ENCODE assay signal across 13 cellular contexts in the genomic region with DNA sequence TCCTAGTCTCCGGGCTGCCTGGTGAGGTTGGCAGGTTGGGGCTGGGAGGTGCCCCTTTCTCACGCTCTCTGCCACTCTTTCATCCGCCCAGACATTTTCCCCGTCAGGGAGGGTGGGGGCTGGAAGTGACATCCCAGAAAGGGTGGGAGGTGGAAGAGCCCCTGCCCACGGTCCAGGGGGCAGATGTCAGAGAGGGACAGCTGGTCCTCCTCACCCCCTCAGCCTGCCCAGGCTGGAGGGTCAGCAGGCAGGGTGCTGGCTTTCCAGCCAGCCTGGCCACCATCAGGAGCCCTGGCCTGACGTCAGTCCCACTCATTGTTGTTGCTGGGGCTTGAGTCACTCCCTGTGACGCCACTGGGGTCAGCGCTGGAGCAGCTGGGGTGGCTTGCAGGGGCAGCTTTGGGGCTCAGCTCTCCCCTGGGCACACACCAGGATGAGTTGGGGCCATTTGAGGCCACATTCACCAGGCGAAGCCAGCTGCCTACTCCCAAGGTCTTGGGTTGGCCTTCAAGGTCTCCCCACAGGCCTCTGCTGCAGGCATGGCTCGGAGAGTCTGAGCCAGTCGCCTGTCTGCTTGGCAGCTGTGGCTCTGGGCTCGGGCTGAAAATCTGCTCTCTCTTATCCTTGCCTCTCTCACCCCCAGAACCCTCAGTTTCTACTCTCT. TPM values are rescaled to one million over a fixed set of nuclear protein-coding genes. Genes with fewer than 3 reads are reported as not detected.
A peak's percentile ranks its signal among the peaks of the same experiment; 100 is the strongest.
DNase-seq lines count a peak whose midpoint lies in the region; ATAC-seq and TF ChIP-seq lines count a peak whose summit lies in the region.
"Had no signal": no experiment of that assay in that cellular context is flagged by ENCODE, and none has a peak within 500 bp of the region (broad histone marks: within the 10 kb centered on the region; RNA-seq: fewer than 3 reads in every experiment).

No MANE protein-coding gene starts in this region.

- TF ChIP-seq CTCF in lung (IDR thresholded peaks at IDR 0.05; ENCODE audit: control extremely low read depth, extremely low read depth) (no peak), thyroid gland (IDR thresholded peaks at IDR 0.05) (no peak)

- H3K36me3 ChIP-seq in lung (ENCODE audit: control insufficient read depth in 2 of 2, insufficient read depth in 2 of 2, low read length in 2 of 2) (peaks cover 1 to 3% of the 10 kb centered on the region in 2 donors), thyroid gland (peaks cover 5% of the 10 kb centered on the region in 2 donors)

- WGBS in lung, 2 donors: 79 to 82% methylated on average over 12 of the region's 12 CpGs
- WGBS in thyroid gland, 2 donors: 73 to 76% methylated on average over 11 to 12 of the region's 12 CpGs

- intact Hi-C loops in thyroid gland (cut with DNase I): no loop called here

- DNase-seq in RKO (ENCODE audit: low spot score): peak; percentile 65
- DNase-seq in dermis blood vessel endothelial cell: peak; percentile 78
- DNase-seq in lung (ENCODE audit: low spot score): no peak
- no peak for DNase-seq in thyroid gland
- no peak for DNase-seq in A172 (ENCODE audit: low spot score)
- no peak for DNase-seq in NCI-H1436 (lab: John Stamatoyannopoulos, UW)
- DNase-seq in activated CD4-positive, alpha-beta T cell treated with anti-CD3 and anti-CD28 coated beads for 4 hours: no peak
- DNase-seq: activated CD8-positive, alpha-beta memory T cell treated with anti-CD3 and anti-CD28 coated beads, Interleukin-2, amount 50 U/mL, for 48 hours; effector memory CD4-positive, alpha-beta T cell; NCI-H524 treated with DMSO at 0.1 percent for 48 hours had no signal

- H3K27me3 ChIP-seq in lung (ENCODE audit: control insufficient read depth, insufficient read depth) (no peaks in the 10 kb centered on the region), thyroid gland (no peaks in the 10 kb centered on the region)

- ATAC-seq in lung (ENCODE audit: insufficient read depth, low FRiP score): no peak
- no peak for ATAC-seq in HG02642 (IDR thresholded peaks at IDR 0.05; ENCODE audit: poor library complexity, unreplicated experiment)

- H3K27ac ChIP-seq in lung (ENCODE audit: low read depth in 1 of 2, low read length in 1 of 2): peak overlapping the region; percentile 4 to 47
- H3K27ac ChIP-seq in thyroid gland: peak overlapping the region; percentile 24 to 56 (median 28)

- H3K4me1 ChIP-seq in lung (ENCODE audit: control insufficient read depth in 2 of 2, insufficient read depth in 2 of 2, low read length in 2 of 2): peaks cover 0 to under 1% of the 10 kb centered on the region in 2 donors
- H3K4me1 ChIP-seq in thyroid gland: peaks cover 0 to 5% of the 10 kb centered on the region in 2 donors

- H3K9me3 ChIP-seq in lung (ENCODE audit: control insufficient read depth in 2 of 2, insufficient read depth in 1 of 2, low read length in 1 of 2): no peaks in the 10 kb centered on the region
- H3K9me3 ChIP-seq in thyroid gland: no peaks in the 10 kb centered on the region
- H3K9me3 ChIP-seq: thoracic aorta had no signal

- TF ChIP-seq POLR2A in thyroid gland (IDR thresholded peaks at IDR 0.05): no peak

- H3K4me3 ChIP-seq in lung (no peak overlapping the region), thyroid gland (replicated peaks in 1 of 3) (no peak overlapping the region)
- H3K4me3 ChIP-seq: thoracic aorta had no signal

RNA-seq across cellular contexts. Expression of gene ATG101, which starts 5.7 kb away (rescaled TPM):
- total RNA-seq in dermis blood vessel endothelial cell: 55.1 and 79.6 TPM in 2 replicates
- total RNA-seq in lung: 10 to 100 TPM; 22.1 to 37.2 TPM
- polyA plus RNA-seq in lung: 10 to 100 TPM; 36.2 to 64.3 TPM
- 10 to 100 TPM; 40.7 to 61.1 (median 48.0) TPM for total RNA-seq in thyroid gland
- 70.3 and 74.7 TPM in 2 replicates for total RNA-seq in A172 (2014; rRNA removed; shearing (Covaris generic))

RNA-seq across cellular contexts. Expression of gene NR4A1, which starts 12.9 kb away (rescaled TPM):
- total RNA-seq in dermis blood vessel endothelial cell: 0.70 and 3.1 TPM in 2 replicates
- 10 to 100 TPM; 56.8 to 77.9 TPM for total RNA-seq in lung
- polyA plus RNA-seq in lung: 10 to 100 TPM; 45.1 to 67.3 TPM
- total RNA-seq in thyroid gland: 100 to 1,000 TPM in 1 of 4 donors, 10 to 100 TPM in 3; 46.3 to 156 (median 83.5) TPM
- 1.5 and 3.3 TPM in 2 replicates for total RNA-seq in A172 (2014; rRNA removed; shearing (Covaris generic))

RNA-seq across cellular contexts. Expression of gene SMIM41, which starts 15.4 kb away (rescaled TPM):
- total RNA-seq in dermis blood vessel endothelial cell: not detected in 2 replicates
- 1 to 10 TPM; 2.2 to 6.5 TPM for total RNA-seq in lung
- polyA plus RNA-seq in lung: 1 to 10 TPM; 1.9 to 7.6 TPM
- under 1 TPM in 1 of 4 donors, not detected in 3; 0.67 TPM for total RNA-seq in thyroid gland
- total RNA-seq in A172 (2014; rRNA removed; shearing (Covaris generic)): not detected in 2 replicates
- total RNA-seq: T-helper 2 cell treated with Interferon-gamma antibody and Interleukin-4, amounts not matched to agents 100 ng/mL and 5 ng/mL, for 36 hours had no signal

RNA-seq across cellular contexts. Expression of gene TAMALIN, which starts 57.4 kb away (rescaled TPM):
- total RNA-seq in dermis blood vessel endothelial cell (35.0 and 49.2 TPM in 2 replicates), lung (10 to 100 TPM; 31.4 to 84.0 TPM), thyroid gland (10 to 100 TPM in 3 of 4 donors, 1 to 10 TPM in 1; 9.8 to 20.8 (median 14.5) TPM)
- polyA plus RNA-seq in lung: 10 to 100 TPM; 52.9 to 68.0 TPM
- total RNA-seq in A172 (2014; rRNA removed; shearing (Covaris generic)): 2.3 and 3.3 TPM in 2 replicates

Comparison
In these comparisons a context has a peak if more than half of its experiments do, and no peak if none do; other contexts are left out.
1. DNase-seq: peak in RKO (single experiment) and dermis blood vessel endothelial cell (single experiment); none in lung (single experiment), thyroid gland (0 of 2), A172 (single experiment), NCI-H1436 (single experiment) and activated CD4-positive, alpha-beta T cell treated with anti-CD3 and anti-CD28 coated beads for 4 hours (0 of 2).
2. RNA of gene NR4A1, which starts 12.9 kb away (total RNA-seq): 46.3 to 156 TPM in thyroid gland and 56.8 to 77.9 TPM in lung; 0.70 to 3.1 TPM in dermis blood vessel endothelial cell and 1.5 to 3.3 TPM in A172; every median in the first group is over 10 times any median in the second.